1 cellular context compared by ENCODE assay signal in the genomic region with DNA sequence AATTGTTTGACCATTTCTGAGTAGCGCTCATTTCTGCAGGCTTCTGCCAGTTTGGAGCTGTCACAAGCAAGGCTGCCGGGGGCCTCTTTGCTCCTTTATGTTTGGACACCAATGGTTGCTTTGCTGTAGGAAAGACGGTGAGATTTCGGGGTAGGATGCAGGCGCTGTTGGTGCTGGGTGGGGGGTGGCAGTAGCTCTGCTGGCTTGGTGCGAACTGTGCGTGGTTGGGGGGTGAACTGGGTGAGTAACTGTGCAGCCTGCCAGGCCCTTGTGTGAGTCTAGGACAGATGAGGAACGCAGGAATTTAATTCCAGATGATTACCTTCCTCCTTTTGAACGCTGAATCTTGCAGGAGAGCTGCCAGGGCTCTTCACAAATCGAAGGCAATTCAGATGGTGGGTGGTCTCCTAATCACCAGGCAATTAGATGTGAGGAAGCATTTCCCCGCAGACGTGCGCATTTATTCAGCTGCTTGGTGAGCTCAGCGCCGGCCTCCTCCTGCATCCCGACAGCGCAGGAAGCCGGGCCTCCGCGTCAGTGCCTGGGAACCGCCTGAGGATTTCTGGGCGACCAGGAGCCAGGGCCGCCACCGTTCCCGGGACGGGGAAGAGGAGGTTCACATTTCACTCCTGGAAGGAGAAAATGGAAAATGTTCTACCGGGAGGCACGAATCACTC.
TF ChIP-seq lines count a peak whose summit lies in the region.

No MANE protein-coding gene starts in this region.

TF ChIP-seq in HepG2, 621 proteins besides CTCF, POLR2A, EP300 and RAD21:
- TF ChIP-seq POLR2G (IDR thresholded peaks at IDR 0.05; ENCODE audit: low read depth, low read length) = no peak
- TF ChIP-seq EZH2 (conservative IDR thresholded peaks at IDR 0.05; ENCODE audit: low read depth, low read length) = peak; percentile 29
- no peak for TF ChIP-seq ZNF704 (CRISPR knock-in tag; IDR thresholded peaks at IDR 0.05; ENCODE audit: borderline replicate concordance)
- no peak for TF ChIP-seq ZNF572 (CRISPR knock-in tag; IDR thresholded peaks at IDR 0.05)
- TF ChIP-seq, protein P1, sequence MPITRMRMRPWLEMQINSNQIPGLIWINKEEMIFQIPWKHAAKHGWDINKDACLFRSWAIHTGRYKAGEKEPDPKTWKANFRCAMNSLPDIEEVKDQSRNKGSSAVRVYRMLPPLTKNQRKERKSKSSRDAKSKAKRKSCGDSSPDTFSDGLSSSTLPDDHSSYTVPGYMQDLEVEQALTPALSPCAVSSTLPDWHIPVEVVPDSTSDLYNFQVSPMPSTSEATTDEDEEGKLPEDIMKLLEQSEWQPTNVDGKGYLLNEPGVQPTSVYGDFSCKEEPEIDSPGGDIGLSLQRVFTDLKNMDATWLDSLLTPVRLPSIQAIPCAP (CRISPR knock-in tag; IDR thresholded peaks at IDR 0.05; ENCODE audit: low read depth) = no peak
